Comparison of ENCODE assay signal across 8 cellular contexts in genomic region chr15:69298697-69299441, GRCh38. TPM values are rescaled to one million over a fixed set of nuclear protein-coding genes. Genes with fewer than 3 reads are reported as not detected.
DNase-seq lines count a peak whose midpoint lies in the region; ATAC-seq and TF ChIP-seq lines count a peak whose summit lies in the region.

A gene with protein sequence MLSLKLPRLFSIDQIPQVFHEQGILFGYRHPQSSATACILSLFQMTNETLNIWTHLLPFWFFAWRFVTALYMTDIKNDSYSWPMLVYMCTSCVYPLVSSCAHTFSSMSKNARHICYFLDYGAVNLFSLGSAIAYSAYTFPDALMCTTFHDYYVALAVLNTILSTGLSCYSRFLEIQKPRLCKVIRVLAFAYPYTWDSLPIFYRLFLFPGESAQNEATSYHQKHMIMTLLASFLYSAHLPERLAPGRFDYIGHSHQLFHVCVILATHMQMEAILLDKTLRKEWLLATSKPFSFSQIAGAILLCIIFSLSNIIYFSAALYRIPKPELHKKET (plus strand): TSS chr15:69298912. CDS start chr15:69360081, 61,169 bp downstream.

- peaks cover 24 to 26% of the 10 kb centered on the region in 2 donors for H3K27me3 Mint-ChIP-seq in natural killer cell (ENCODE audit: low read depth in 2 of 2)

- no peak within 1 kb of the TSS for H3K27ac Mint-ChIP-seq in natural killer cell

- H3K9ac ChIP-seq in GM23248, result peak within 1 kb of the TSS; percentile 58
- H3K9ac ChIP-seq in SK-N-MC (ENCODE audit: insufficient read length), result peak within 1 kb of the TSS; percentile 67

- H3K4me1 ChIP-seq in GM23248 (ENCODE audit: insufficient read depth) (peaks cover 10% of the 10 kb centered on the region), esophagus (ENCODE audit: control insufficient read depth in 2 of 2, insufficient read depth in 2 of 2, low read length in 1 of 2) (peaks cover 0 to 12% of the 10 kb centered on the region in 2 donors)

- no peak for TF ChIP-seq CTCF in natural killer cell (IDR thresholded peaks at IDR 0.05)

- intact Hi-C loops in natural killer cell (cut with micrococcal nuclease), result no loop called here

- in situ Hi-C loops in GM23248 (cut with MboI), result no loop called here

- H3K4me2 ChIP-seq in GM23248 (ENCODE audit: unreplicated experiment), result peak within 1 kb of the TSS; percentile 80

- no peaks in the 10 kb centered on the region for H3K36me3 Mint-ChIP-seq in natural killer cell

- WGBS in GM23248 (ENCODE audit: low coverage in 1 of 2, low lambda C conversion rate in 2 of 2, missing lambda C conversion rate in 2 of 2), 2 experiments, result 7 to 14% methylated on average over 10 to 72 of the region's 74 CpGs
- WGBS in esophagus, 2 donors, result 1% methylated on average over 53 to 74 of the region's 74 CpGs

- H3K4me3 ChIP-seq in GM23248, result peak within 1 kb of the TSS; percentile 75
- H3K4me3 ChIP-seq in SK-N-MC, result peak within 1 kb of the TSS; percentile 88
- H3K4me3 ChIP-seq in esophagus (ENCODE audit: low read depth in 1 of 2, low read length in 2 of 2), result peak within 1 kb of the TSS; percentile 51 to 56

- H3K79me2 ChIP-seq in GM23248 (ENCODE audit: insufficient read depth), result no peaks in the 10 kb centered on the region

- no peaks in the 10 kb centered on the region for H3K9me3 Mint-ChIP-seq in natural killer cell

- no peaks in the 10 kb centered on the region for H3K9me2 ChIP-seq in GM23248 (ENCODE audit: insufficient read depth)

- no peak within 1 kb of the TSS for H3K27ac ChIP-seq in GM23248
- no peak within 1 kb of the TSS for H3K27ac ChIP-seq in SK-N-MC
- no peak within 1 kb of the TSS for H3K27ac ChIP-seq in esophagus (ENCODE audit: low read depth in 2 of 2, low read length in 1 of 2)

- peaks cover 12% of the 10 kb centered on the region for H3F3A ChIP-seq in GM23248 (ENCODE audit: insufficient read depth)

- H3K4me1 Mint-ChIP-seq in natural killer cell, result peaks cover 10% of the 10 kb centered on the region in 2 donors

- H3K27me3 ChIP-seq in GM23248 (replicated peaks; ENCODE audit: insufficient read depth) (no peaks in the 10 kb centered on the region), esophagus (ENCODE audit: control insufficient read depth in 1 of 2, insufficient read depth in 2 of 2, low read length in 2 of 2) (no peaks in the 10 kb centered on the region)

- H3K9me3 ChIP-seq in GM23248 (ENCODE audit: low read depth) (no peaks in the 10 kb centered on the region), SK-N-MC (ENCODE audit: low read depth, low read length) (no peaks in the 10 kb centered on the region), esophagus (ENCODE audit: control insufficient read depth in 2 of 2, insufficient read depth in 1 of 2, low read depth in 1 of 2, low read length in 1 of 2) (no peaks in the 10 kb centered on the region)

- peak within 1 kb of the TSS; percentile 74 for H3K4me3 Mint-ChIP-seq in natural killer cell

- ATAC-seq in natural killer cell (peak; percentile 59 to 84 (median 79)), HG03159 (IDR thresholded peaks at IDR 0.05; ENCODE audit: unreplicated experiment) (no peak), GM21576 (IDR thresholded peaks at IDR 0.05; ENCODE audit: unreplicated experiment) (no peak), HG02763 (IDR thresholded peaks at IDR 0.05; ENCODE audit: unreplicated experiment) (no peak)

- H4K20me1 ChIP-seq in GM23248 (ENCODE audit: insufficient read depth), result no peaks in the 10 kb centered on the region

- no peaks in the 10 kb centered on the region for H3K36me3 ChIP-seq in GM23248 (ENCODE audit: low read depth)
- no peaks in the 10 kb centered on the region for H3K36me3 ChIP-seq in SK-N-MC (ENCODE audit: insufficient read depth, low read length)
- no peaks in the 10 kb centered on the region for H3K36me3 ChIP-seq in esophagus (ENCODE audit: control insufficient read depth in 2 of 2, insufficient read depth in 2 of 2, low read length in 1 of 2)

- DNase-seq in 8988T, result peak; percentile 78
- DNase-seq in GM23248, result peak; percentile 59
- DNase-seq in SK-N-MC (ENCODE audit: low read depth, low spot score), result no peak
- peak; percentile 24 for DNase-seq in natural killer cell

- peak within 1 kb of the TSS; percentile 78 for H2AFZ ChIP-seq in GM23248

RNA-seq across cellular contexts. Expression of the gene that starts here (rescaled TPM):
- 3.8 and 4.6 TPM in 2 replicates for total RNA-seq in GM23248 (2014; rRNA removed; shearing (Covaris generic))
- 5.5 and 5.7 TPM in 2 replicates for polyA plus RNA-seq in GM23248 (2016; fragmentation: Nextera tagmentation; extraction: Ambion mirVana)
- 10 to 100 TPM in 1 of 2 donors, 1 to 10 TPM in 1; 8.5 to 10.5 TPM for polyA plus RNA-seq in esophagus
- 1 to 10 TPM in 1 of 3 donors, under 1 TPM in 2; 0.40 to 1.1 (median 0.59) TPM for total RNA-seq in natural killer cell

Comparison
In these comparisons a context has a peak if more than half of its experiments do, and no peak if none do; other contexts are left out.
1. ATAC-seq: peak in natural killer cell (3 of 3); none in HG03159 (single experiment), GM21576 (single experiment) and HG02763 (single experiment).
2. Peak in every context shown above with its lines, with median percentiles within 50 percentile points of each other: H3K4me3 ChIP-seq.